21 cellular contexts compared by ENCODE assay signal in the genomic region with DNA sequence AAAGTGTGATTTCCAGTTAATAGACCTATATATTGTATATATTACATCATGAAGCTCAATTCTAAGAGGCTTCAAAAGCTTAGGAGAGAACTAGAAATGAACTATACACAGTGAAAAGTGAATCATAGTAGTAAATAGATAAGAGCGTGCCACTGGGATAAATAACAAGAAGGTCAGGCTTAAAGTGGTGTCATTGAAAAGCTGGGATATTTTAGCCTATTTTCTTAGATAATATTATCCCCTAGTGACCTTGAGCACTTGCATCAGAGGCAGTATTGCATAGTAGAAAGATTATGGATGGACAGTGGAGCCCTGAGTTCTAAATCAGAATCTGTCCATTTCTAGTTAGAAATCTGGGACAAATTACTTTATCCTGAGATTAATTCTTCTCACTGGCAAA. TPM values are rescaled to one million over a fixed set of nuclear protein-coding genes. Genes with fewer than 3 reads are reported as not detected.
"Had no signal": no experiment of that assay in that cellular context is flagged by ENCODE, and none has a peak within 500 bp of the region (broad histone marks: within the 10 kb centered on the region; RNA-seq: fewer than 3 reads in every experiment).

No MANE protein-coding gene starts in this region.

- H3K4me3 ChIP-seq: gastroesophageal sphincter, lung, spleen, thoracic aorta had no signal

- ATAC-seq: activated CD4-positive, alpha-beta T cell treated with anti-CD3 and anti-CD28 coated beads for 36 hours; activated T-cell treated with anti-CD3 and anti-CD28 coated beads, Interleukin-2, amount 50 U/mL, for 4 hours; gastroesophageal sphincter; naive thymus-derived CD4-positive, alpha-beta T cell; T-helper 17 cell had no signal

- H3K36me3 ChIP-seq: brain microvascular endothelial cell, gastroesophageal sphincter, spleen, thoracic aorta had no signal

- H3K27me3 ChIP-seq: brain microvascular endothelial cell, gastroesophageal sphincter, spleen had no signal

- H3K4me1 ChIP-seq: gastroesophageal sphincter had no signal

- H3K27ac ChIP-seq: brain microvascular endothelial cell, gastroesophageal sphincter, spleen, thoracic aorta had no signal

- DNase-seq: activated B cell treated with CpG ODN at 0.5 μM for 24 hours; activated CD4-positive, alpha-beta T cell treated with anti-CD3 and anti-CD28 coated beads for 36 hours; activated CD4-positive, alpha-beta T cell treated with anti-CD3 and anti-CD28 coated beads, Interleukin-2, amount 50 U/mL, for 4 hours; activated CD8-positive, alpha-beta memory T cell treated with anti-CD3 and anti-CD28 coated beads for 24 hours; activated CD8-positive, alpha-beta memory T cell treated with anti-CD3 and anti-CD28 coated beads, Interleukin-2, amount 50 U/mL, for 48 hours; activated naive CD4-positive, alpha-beta T cell treated with anti-CD3 and anti-CD28 coated beads for 36 hours; activated naive CD8-positive, alpha-beta T cell treated with anti-CD3 and anti-CD28 coated beads, Interleukin-2, amount 10 ng/mL, durations not matched to agents 7 days and 5 days; activated T-cell treated with anti-CD3 and anti-CD28 coated beads, Interleukin-2, amount 50 U/mL, for 4 hours; brain microvascular endothelial cell; effector memory CD4-positive, alpha-beta T cell; head of caudate nucleus; naive thymus-derived CD4-positive, alpha-beta T cell; spleen; stimulated activated CD4-positive, alpha-beta T cell treated with anti-CD3 and anti-CD28 coated beads, Interleukin-4, amount 100 ng/mL, for 1 hour; stimulated activated naive CD4-positive, alpha-beta T cell; SW 1271; T-helper 17 cell had no signal

- H3K9me3 ChIP-seq: gastroesophageal sphincter, spleen, thoracic aorta had no signal

RNA-seq across cellular contexts. Expression of a gene that starts 27.1 kb away (rescaled TPM):
- total RNA-seq: dermis microvascular lymphatic vessel endothelial cell had no signal
